In genomic region chr10:38402442-38403346, GRCh38 we compare ENCODE assay signal across 8 cellular contexts.
DNase-seq lines count a peak whose midpoint lies in the region; ATAC-seq and TF ChIP-seq lines count a peak whose summit lies in the region.
"Not testable (repeated sequence)": the region's sequence is repeated elsewhere in the genome, so short reads cannot be mapped to it uniquely, and the experiment has no call there.

No MANE protein-coding gene starts in this region.

- peak; percentile 78 for TF ChIP-seq POLR2A in GM19099 (IDR thresholded peaks at IDR 0.05; ENCODE audit: extremely low read depth, insufficient read length, low read depth)

- H3K4me3 ChIP-seq in BE2C (ENCODE audit: low read depth, low read length) (peak overlapping the region; percentile 61), cardiac fibroblast (replicated peaks in 1 of 2; ENCODE audit: low read depth in 2 of 2, low read length in 2 of 2) (peak overlapping the region; percentile 68 to 71)

- TF ChIP-seq CTCF in BE2C (IDR thresholded peaks at IDR 0.05; ENCODE audit: low read depth, low read length); cardiac fibroblast (IDR thresholded peaks at IDR 0.05; ENCODE audit: low read depth, low read length): not testable (repeated sequence)

- not testable (repeated sequence) for H3K9me3 ChIP-seq in BE2C

- H3K4me1 ChIP-seq in BE2C: not testable (repeated sequence)

- peak; percentile 100 for ATAC-seq in HG03196 (IDR thresholded peaks at IDR 0.05; ENCODE audit: unreplicated experiment)
- peak; percentile 95 to 98 for ATAC-seq in activated CD4-positive, CD25-positive, alpha-beta regulatory T cell treated with anti-CD3 and anti-CD28 coated beads, Interleukin-2, amount 50 U/mL, for 24 hours

- not testable (repeated sequence) for H3K27me3 ChIP-seq in BE2C; layer of hippocampus (ENCODE audit: control insufficient read depth, insufficient read depth, low read length)

- peak overlapping the region; percentile 92 for H3K27ac ChIP-seq in layer of hippocampus (ENCODE audit: low read depth, low read length)

- H3K36me3 ChIP-seq in BE2C: not testable (repeated sequence)

- DNase-seq in BE2C (peak; percentile 90), NCI-H345 treated with DMSO at 0.1 percent for 48 hours (lab: John Stamatoyannopoulos, UW; ENCODE audit: unreplicated experiment) (peak; percentile 33), cardiac fibroblast (ENCODE audit: low read depth in 2 of 2) (peak; percentile 92 to 96)
- DNase-seq in stimulated activated CD4-positive, alpha-beta T cell treated with anti-CD3 and anti-CD28 coated beads, Interleukin-1b, Interleukin-23, amount 100 ng/mL, for 24 hours (ENCODE audit: low read depth in 4 of 4, low spot score in 1 of 4): peak; percentile 72 to 85 (median 84)

Comparison
In these comparisons a context has a peak if more than half of its experiments do, and no peak if none do; other contexts are left out.
1. Peak in every context shown above with its lines: DNase-seq, ATAC-seq, H3K4me3 ChIP-seq and H3K27ac ChIP-seq.
2. DNase-seq: peak in every context shown above with its lines; median percentile 94 in cardiac fibroblast; 90 in BE2C; 84 in stimulated activated CD4-positive, alpha-beta T cell treated with anti-CD3 and anti-CD28 coated beads, Interleukin-1b, Interleukin-23, amount 100 ng/mL, for 24 hours; 33 in NCI-H345 treated with DMSO at 0.1 percent for 48 hours.